In genomic region chr17:20156196-20157077, GRCh38 we compare ENCODE assay signal across 9 cellular contexts.
DNase-seq lines count a peak whose midpoint lies in the region; ATAC-seq and TF ChIP-seq lines count a peak whose summit lies in the region.
"Had no signal": no experiment of that assay in that cellular context is flagged by ENCODE, and none has a peak within 500 bp of the region (broad histone marks: within the 10 kb centered on the region; RNA-seq: fewer than 3 reads in every experiment).

No MANE protein-coding gene starts in this region.

- H4K91ac ChIP-seq in neuronal stem cell (ENCODE audit: low read depth, low read length, poor library complexity) = no peak overlapping the region

- H3K27me3 Mint-ChIP-seq in IgD-negative memory B cell = no peaks in the 10 kb centered on the region
- peaks cover 8% of the 10 kb centered on the region for H3K27me3 Mint-ChIP-seq in activated CD8-positive, alpha-beta T cell treated with anti-CD3 and anti-CD28 coated beads for 36 hours
- H3K27me3 Mint-ChIP-seq: central memory CD8-positive, alpha-beta T cell had no signal

- no peaks in the 10 kb centered on the region for H3K9me3 ChIP-seq in neuronal stem cell (replicated peaks in 1 of 2; ENCODE audit: control insufficient read depth in 2 of 2, insufficient read depth in 1 of 2, low read depth in 1 of 2, low read length in 2 of 2)

- H3K4me3 ChIP-seq in GM08714 (ENCODE audit: low read length) (peak overlapping the region; percentile 72), neuronal stem cell (ENCODE audit: low read length in 2 of 2) (peak overlapping the region; percentile 51 to 94)

- TF ChIP-seq CTCF in activated CD8-positive, alpha-beta T cell treated with anti-CD3 and anti-CD28 coated beads for 36 hours (IDR thresholded peaks at IDR 0.05) = no peak
- no peak for TF ChIP-seq CTCF in foreskin keratinocyte (conservative IDR thresholded peaks at IDR 0.05)

- H3K27me3 ChIP-seq in foreskin keratinocyte (no peaks in the 10 kb centered on the region), neuronal stem cell (ENCODE audit: control insufficient read depth in 3 of 3, insufficient read depth in 3 of 3, low read depth in 1 of 3, low read length in 3 of 3) (peaks cover 0 to 25% (median 10%) of the 10 kb centered on the region in 3 experiments)

- DNase-seq in activated CD8-positive, alpha-beta T cell treated with anti-CD3 and anti-CD28 coated beads for 36 hours = peak; percentile 35
- peak; percentile 70 to 85 for DNase-seq in foreskin keratinocyte
- DNase-seq in neuronal stem cell (ENCODE audit: low spot score) = peak; percentile 29
- no peak for DNase-seq in cortex of kidney (lab: John Stamatoyannopoulos, UW)
- DNase-seq in NCI-H524 treated with DMSO at 0.1 percent for 48 hours (lab: John Stamatoyannopoulos, UW) = no peak

- H2BK12ac ChIP-seq in neuronal stem cell (ENCODE audit: low read length) = no peak overlapping the region

- H4K8ac ChIP-seq in neuronal stem cell (ENCODE audit: low read depth, low read length) = no peak overlapping the region

- peak overlapping the region; percentile 80 for H3K4me2 ChIP-seq in neuronal stem cell (ENCODE audit: insufficient read depth, low read length, poor library complexity, severe bottlenecking)

- H2AK5ac ChIP-seq in neuronal stem cell (ENCODE audit: low read depth, low read length) = peak overlapping the region; percentile 97

- H3K9ac ChIP-seq in neuronal stem cell (ENCODE audit: low read depth, low read length, poor library complexity) = peak overlapping the region; percentile 93

- H2BK120ac ChIP-seq in neuronal stem cell (ENCODE audit: low read depth, low read length) = no peak overlapping the region

- peak overlapping the region; percentile 86 for H2BK15ac ChIP-seq in neuronal stem cell (ENCODE audit: low read length)

- peak; percentile 29 for ATAC-seq in GM21619 (IDR thresholded peaks at IDR 0.05; ENCODE audit: unreplicated experiment)
- ATAC-seq in activated CD8-positive, alpha-beta T cell treated with anti-CD3 and anti-CD28 coated beads for 36 hours = peak; percentile 11
- ATAC-seq in foreskin keratinocyte = peak; percentile 73

- peak overlapping the region in 3 of 4 donors; percentile 78 to 94 (median 94) for H3K4me3 Mint-ChIP-seq in IgD-negative memory B cell
- H3K4me3 Mint-ChIP-seq in activated CD8-positive, alpha-beta T cell treated with anti-CD3 and anti-CD28 coated beads for 36 hours = peak overlapping the region; percentile 76
- H3K4me3 Mint-ChIP-seq: central memory CD8-positive, alpha-beta T cell had no signal

- H3K79me1 ChIP-seq in neuronal stem cell (ENCODE audit: low read depth, low read length) = peaks cover 15% of the 10 kb centered on the region

- CTCF ChIA-PET in activated CD8-positive, alpha-beta T cell treated with anti-CD3 and anti-CD28 coated beads for 36 hours (lab: Charles Lee) = no interaction called here

- H3K18ac ChIP-seq in neuronal stem cell (ENCODE audit: low read length) = peak overlapping the region; percentile 96

- H3K4ac ChIP-seq in neuronal stem cell (ENCODE audit: low read length) = peak overlapping the region; percentile 11

- H3K23ac ChIP-seq in neuronal stem cell (ENCODE audit: low read depth, low read length, poor library complexity) = peak overlapping the region; percentile 87

- H2BK5ac ChIP-seq in neuronal stem cell (ENCODE audit: low read length) = peak overlapping the region; percentile 91

- no peaks in the 10 kb centered on the region for H3K9me3 Mint-ChIP-seq in IgD-negative memory B cell
- H3K9me3 Mint-ChIP-seq in activated CD8-positive, alpha-beta T cell treated with anti-CD3 and anti-CD28 coated beads for 36 hours = no peaks in the 10 kb centered on the region
- H3K9me3 Mint-ChIP-seq: central memory CD8-positive, alpha-beta T cell had no signal

- POLR2A ChIA-PET in activated CD8-positive, alpha-beta T cell treated with anti-CD3 and anti-CD28 coated beads for 36 hours (lab: Charles Lee) = interaction anchor here (1.4 kb wide), 1 partner anchor 178 kb away, joined by 4 read pairs; the partner anchor contains the start of gene AKAP10

- H3K4me1 ChIP-seq in foreskin keratinocyte = peaks cover 3% of the 10 kb centered on the region
- H3K4me1 ChIP-seq in neuronal stem cell (ENCODE audit: control insufficient read depth in 2 of 2, insufficient read depth in 1 of 2, low read depth in 1 of 2, low read length in 2 of 2) = peaks cover 0 to 4% of the 10 kb centered on the region in 2 donors

- peak overlapping the region; percentile 5 to 90 (median 88) for H3K27ac Mint-ChIP-seq in IgD-negative memory B cell
- H3K27ac Mint-ChIP-seq in activated CD8-positive, alpha-beta T cell treated with anti-CD3 and anti-CD28 coated beads for 36 hours = no peak overlapping the region

- H2AFZ ChIP-seq in neuronal stem cell (ENCODE audit: low read length) = peak overlapping the region; percentile 97

- H3K27ac ChIP-seq in foreskin keratinocyte (peak overlapping the region; percentile 66), neuronal stem cell (replicated peaks; ENCODE audit: low read length) (peak overlapping the region; percentile 83)

- no CpG with 5 or more reads among the region's 73 CpGs for whole genome bisulfite sequencing in neuronal stem cell (ENCODE audit: extremely low coverage in 2 of 2, insufficient read length in 2 of 2, insufficient replicate concordance in 1 of 2), 2 donors

- intact Hi-C loops in activated CD8-positive, alpha-beta T cell treated with anti-CD3 and anti-CD28 coated beads for 36 hours (cut with micrococcal nuclease) = no loop called here

- H3K36me3 ChIP-seq in neuronal stem cell (replicated peaks in 1 of 2; ENCODE audit: control insufficient read depth in 2 of 2, insufficient read depth in 2 of 2, low read length in 2 of 2) = peaks cover 0 to 10% of the 10 kb centered on the region in 2 donors

- H3K36me3 Mint-ChIP-seq in IgD-negative memory B cell = peaks cover 1% of the 10 kb centered on the region
- no peaks in the 10 kb centered on the region for H3K36me3 Mint-ChIP-seq in activated CD8-positive, alpha-beta T cell treated with anti-CD3 and anti-CD28 coated beads for 36 hours (ENCODE audit: low read depth)

- H3K14ac ChIP-seq in neuronal stem cell (ENCODE audit: low read length) = no peak overlapping the region

- H3K4me1 Mint-ChIP-seq in IgD-negative memory B cell = peaks cover 0 to 5% (median 4%) of the 10 kb centered on the region in 3 donors
- peaks cover 6% of the 10 kb centered on the region for H3K4me1 Mint-ChIP-seq in activated CD8-positive, alpha-beta T cell treated with anti-CD3 and anti-CD28 coated beads for 36 hours (ENCODE audit: low read depth)

Comparison
In these comparisons a context has a peak if more than half of its experiments do, and no peak if none do; other contexts are left out.
1. ATAC-seq: peak in every context shown above with its lines; median percentile 73 in foreskin keratinocyte; 29 in GM21619; 11 in activated CD8-positive, alpha-beta T cell treated with anti-CD3 and anti-CD28 coated beads for 36 hours.
2. DNase-seq: peak in activated CD8-positive, alpha-beta T cell treated with anti-CD3 and anti-CD28 coated beads for 36 hours (single experiment), foreskin keratinocyte (2 of 2) and neuronal stem cell (single experiment); none in cortex of kidney (single experiment) and NCI-H524 treated with DMSO at 0.1 percent for 48 hours (single experiment).